Comparison of ENCODE assay signal across 30 cellular contexts in genomic region chr16:6286176-6286575, GRCh38.
"Had no signal": no experiment of that assay in that cellular context is flagged by ENCODE, and none has a peak within 500 bp of the region (broad histone marks: within the 10 kb centered on the region; RNA-seq: fewer than 3 reads in every experiment).

No MANE protein-coding gene starts in this region.

- FAIRE-seq: bronchial epithelial cell, TTC549 had no signal

- H3K27ac ChIP-seq: SJSA1 had no signal

- DNase-seq: activated CD4-positive, alpha-beta T cell treated with anti-CD3 and anti-CD28 coated beads, Interleukin-2, amount 10 ng/mL, durations not matched to agents 24 days and 14 days; activated CD4-positive, alpha-beta T cell treated with anti-CD3 and anti-CD28 coated beads, Interleukin-2, amount 50 U/mL, for 4 hours; activated CD8-positive, alpha-beta T cell treated with anti-CD3 and anti-CD28 coated beads for 36 hours; activated effector memory CD4-positive, alpha-beta T cell treated with anti-CD3 and anti-CD28 coated beads, Interleukin-2, amount 50 U/mL, for 16 hours; activated naive CD4-positive, alpha-beta T cell; activated naive CD4-positive, alpha-beta T cell treated with anti-CD3 and anti-CD28 coated beads, Interleukin-2, amount 50 U/mL, for 16 hours; activated naive CD8-positive, alpha-beta T cell treated with anti-CD3 and anti-CD28 coated beads for 36 hours; activated T-cell treated with anti-CD3 and anti-CD28 coated beads, Interleukin-2, amount 50 U/mL, for 1 hour; activated T-cell treated with anti-CD3 and anti-CD28 coated beads, Interleukin-2, amount 50 U/mL, for 72 hours; amniotic stem cell; aorta; caudate nucleus; cerebellar nuclear complex; NCI-H1105; NCI-H1417 treated with DMSO at 0.1 percent for 48 hours; NCI-H187 treated with DMSO at 0.1 percent for 48 hours; NCI-H2081; NCI-H2171 treated with DMSO at 0.1 percent for 48 hours; NCI-H446; NCI-H510A treated with DMSO at 0.1 percent for 48 hours; NCI-H526 treated with DMSO at 0.1 percent for 48 hours; SHP77; SK-N-SH had no signal

- H3K36me3 Mint-ChIP-seq: activated naive CD8-positive, alpha-beta T cell treated with anti-CD3 and anti-CD28 coated beads for 36 hours had no signal

- H3K9ac ChIP-seq: SK-N-SH had no signal

- H3K4me1 ChIP-seq: SJSA1 had no signal

- H3K4me3 ChIP-seq: SJSA1 had no signal

- ATAC-seq: activated CD8-positive, alpha-beta T cell treated with anti-CD3 and anti-CD28 coated beads for 36 hours; activated T-cell treated with anti-CD3 and anti-CD28 coated beads, Interleukin-2, amount 50 U/mL, for 72 hours; activated T-helper 17 cell treated with anti-CD3 and anti-CD28 coated beads, Interleukin-2, amount 50 U/mL, for 72 hours; Panc1 had no signal

- H3K27me3 ChIP-seq: SJSA1 had no signal

- H3K36me3 ChIP-seq: SJSA1 had no signal

- H3K27ac Mint-ChIP-seq: activated CD4-positive, alpha-beta T cell treated with anti-CD3 and anti-CD28 coated beads, Interleukin-2, amount 10 ng/mL, durations not matched to agents 24 days and 14 days; activated CD8-positive, alpha-beta T cell treated with anti-CD3 and anti-CD28 coated beads for 36 hours; activated naive CD8-positive, alpha-beta T cell treated with anti-CD3 and anti-CD28 coated beads for 36 hours; activated T-cell treated with anti-CD3 and anti-CD28 coated beads, Interleukin-2, amount 50 U/mL, for 72 hours; activated T-helper 17 cell treated with anti-CD3 and anti-CD28 coated beads, Interleukin-2, amount 50 U/mL, for 72 hours; T-helper 1 cell treated with Interleukin-12 subunit alpha and Interleukin-12 subunit beta and Interleukin-4 antibody, amounts not matched to agents 30 μg/mL and 1 μg/mL, for 36 hours; T-helper 2 cell treated with Interferon-gamma antibody and Interleukin-4, amounts not matched to agents 5 μg/mL and 100 μg/mL, for 36 hours had no signal

- H3K27me3 Mint-ChIP-seq: activated CD4-positive, alpha-beta T cell treated with anti-CD3 and anti-CD28 coated beads, Interleukin-2, amount 10 ng/mL, durations not matched to agents 24 days and 14 days; activated CD8-positive, alpha-beta T cell treated with anti-CD3 and anti-CD28 coated beads for 36 hours; activated naive CD8-positive, alpha-beta T cell treated with anti-CD3 and anti-CD28 coated beads for 36 hours; activated T-helper 17 cell treated with anti-CD3 and anti-CD28 coated beads, Interleukin-2, amount 50 U/mL, for 72 hours had no signal

- H3K4me1 Mint-ChIP-seq: activated CD4-positive, alpha-beta T cell treated with anti-CD3 and anti-CD28 coated beads, Interleukin-2, amount 10 ng/mL, durations not matched to agents 24 days and 14 days; activated naive CD8-positive, alpha-beta T cell treated with anti-CD3 and anti-CD28 coated beads for 36 hours; activated T-helper 17 cell treated with anti-CD3 and anti-CD28 coated beads, Interleukin-2, amount 50 U/mL, for 72 hours had no signal

- H3K4me3 Mint-ChIP-seq: activated CD4-positive, alpha-beta T cell treated with anti-CD3 and anti-CD28 coated beads, Interleukin-2, amount 10 ng/mL, durations not matched to agents 24 days and 14 days; activated CD8-positive, alpha-beta T cell treated with anti-CD3 and anti-CD28 coated beads for 36 hours; activated naive CD8-positive, alpha-beta T cell treated with anti-CD3 and anti-CD28 coated beads for 36 hours; activated T-cell treated with anti-CD3 and anti-CD28 coated beads, Interleukin-2, amount 50 U/mL, for 72 hours; activated T-helper 17 cell treated with anti-CD3 and anti-CD28 coated beads, Interleukin-2, amount 50 U/mL, for 72 hours; T-helper 1 cell treated with Interleukin-12 subunit alpha and Interleukin-12 subunit beta and Interleukin-4 antibody, amounts not matched to agents 30 μg/mL and 1 μg/mL, for 36 hours; T-helper 2 cell treated with Interferon-gamma antibody and Interleukin-4, amounts not matched to agents 5 μg/mL and 100 μg/mL, for 36 hours had no signal

- H3K4me2 ChIP-seq: SK-N-SH had no signal

- H3K9me3 ChIP-seq: SJSA1, SK-N-SH had no signal
